In genomic region chr1:60427701-60428100, GRCh38 we compare ENCODE assay signal across 31 cellular contexts.
DNase-seq lines count a peak whose midpoint lies in the region; ATAC-seq and TF ChIP-seq lines count a peak whose summit lies in the region.
"Had no signal": no experiment of that assay in that cellular context is flagged by ENCODE, and none has a peak within 500 bp of the region (broad histone marks: within the 10 kb centered on the region; RNA-seq: fewer than 3 reads in every experiment).

No MANE protein-coding gene starts in this region.

- H3K4me3 ChIP-seq in fibroblast of mammary gland (ENCODE audit: control insufficient read depth, low read depth, low read length), result no peak overlapping the region
- H3K4me3 ChIP-seq: BLaER1, cardiac muscle cell, esophagus muscularis mucosa, gastrocnemius medialis, hepatocyte, left lung, pancreas, right atrium auricular region, SK-N-MC, spleen had no signal

- DNase-seq in COR-L47 (lab: John Stamatoyannopoulos, UW) (peak; percentile 90), NCI-H1436 (lab: John Stamatoyannopoulos, UW) (peak; percentile 73), NCI-H69 (lab: John Stamatoyannopoulos, UW) (peak; percentile 96), fibroblast of mammary gland (ENCODE audit: low read depth) (peak; percentile 13), LoVo (ENCODE audit: low spot score) (no peak)
- no peak for DNase-seq in activated T-cell treated with anti-CD3 and anti-CD28 coated beads, Interleukin-2, amount 50 U/mL, for 1 hour
- DNase-seq: activated CD4-positive, alpha-beta memory T cell treated with anti-CD3 and anti-CD28 coated beads for 36 hours; activated CD4-positive, CD25-positive, alpha-beta regulatory T cell treated with anti-CD3 and anti-CD28 coated beads, Interleukin-2, amount 50 U/mL, for 72 hours; activated CD8-positive, alpha-beta memory T cell treated with anti-CD3 and anti-CD28 coated beads, Interleukin-2, amount 50 U/mL, for 48 hours; anterior cingulate cortex; Caco-2; DND-41; endodermal cell; H9; immature natural killer cell; left lung; mesenchymal stem cell; MV-4-11; pancreas; spleen; stimulated activated CD4-positive, alpha-beta T cell treated with anti-CD3 and anti-CD28 coated beads, Interleukin-2, amount 100 ng/mL, for 48 hours had no signal

- no peak for TF ChIP-seq CTCF in fibroblast of mammary gland (conservative IDR thresholded peaks at IDR 0.05; ENCODE audit: control insufficient read depth, insufficient read depth, low read depth, low read length)

- no peak for ATAC-seq in esophagus mucosa
- no peak for ATAC-seq in HG02973 (IDR thresholded peaks at IDR 0.05; ENCODE audit: unreplicated experiment)
- ATAC-seq: activated naive CD4-positive, alpha-beta T cell treated with anti-CD3 and anti-CD28 coated beads, Interleukin-2, amount 50 U/mL, for 72 hours had no signal

Comparison
In these comparisons a context has a peak if more than half of its experiments do, and no peak if none do; other contexts are left out.
1. DNase-seq: peak in COR-L47 (single experiment), NCI-H1436 (single experiment), NCI-H69 (single experiment) and fibroblast of mammary gland (single experiment); none in LoVo (single experiment) and activated T-cell treated with anti-CD3 and anti-CD28 coated beads, Interleukin-2, amount 50 U/mL, for 1 hour (single experiment).